In the genomic region with DNA sequence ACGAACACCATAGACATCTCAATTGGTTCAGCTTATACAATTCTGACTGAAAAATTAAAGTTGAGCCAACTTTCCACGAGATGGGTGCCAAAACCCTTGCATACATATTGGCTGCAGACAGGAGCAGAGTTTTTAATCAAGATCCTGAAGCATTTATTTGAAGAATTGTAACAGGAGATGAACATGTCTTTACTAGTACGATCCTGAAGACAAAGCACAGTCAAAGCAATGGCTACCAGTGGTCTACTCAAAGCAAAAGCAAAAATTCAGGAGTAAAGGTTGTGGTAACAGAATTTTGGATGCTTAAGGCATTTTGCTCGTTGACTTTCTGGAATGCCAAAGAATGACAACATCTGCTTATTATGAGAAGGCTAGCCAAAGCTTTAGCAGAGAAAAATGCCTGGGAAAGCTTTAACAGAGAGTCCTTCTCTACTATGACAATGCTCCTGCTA, we compare ENCODE assay signal across 14 cellular contexts. TPM values are rescaled to one million over a fixed set of nuclear protein-coding genes. Genes with fewer than 3 reads are reported as not detected.
DNase-seq lines count a peak whose midpoint lies in the region; ATAC-seq and TF ChIP-seq lines count a peak whose summit lies in the region.
"Had no signal": no experiment of that assay in that cellular context is flagged by ENCODE, and none has a peak within 500 bp of the region (broad histone marks: within the 10 kb centered on the region; RNA-seq: fewer than 3 reads in every experiment).

No MANE protein-coding gene starts in this region.

- no peak for TF ChIP-seq CTCF in heart left ventricle (IDR thresholded peaks at IDR 0.05)

- intact Hi-C loops in heart left ventricle (cut with DNase I), result loop anchor here in 1 of 10 donors (1.0 kb wide), 1 partner anchor 16 kb away; no protein-coding TSS in a partner anchor
- intact Hi-C loops in sciatic nerve (cut with DNase I), result no loop called here

- H3K27me3 ChIP-seq in heart left ventricle, result no peaks in the 10 kb centered on the region
- H3K27me3 ChIP-seq: hepatocyte had no signal

- H3K27ac ChIP-seq in heart left ventricle, result peak overlapping the region in 9 of 12 donors; percentile 0 to 58 (median 29)
- H3K27ac ChIP-seq: hepatocyte had no signal

- ATAC-seq in heart left ventricle, result peak in 3 of 4 donors; percentile 12 to 50 (median 24)
- ATAC-seq in sciatic nerve, result peak; percentile 78
- no peak for ATAC-seq in GM19035 (IDR thresholded peaks at IDR 0.05; ENCODE audit: unreplicated experiment)
- no peak for ATAC-seq in HG03460 (IDR thresholded peaks at IDR 0.05; ENCODE audit: unreplicated experiment)
- ATAC-seq: activated naive CD8-positive, alpha-beta T cell treated with anti-CD3 and anti-CD28 coated beads, Interleukin-2, amount 50 U/mL, for 24 hours had no signal

- peak overlapping the region in 2 of 12 donors; percentile 3 to 16 for H3K4me3 ChIP-seq in heart left ventricle
- H3K4me3 ChIP-seq: hepatocyte had no signal

- DNase-seq in EH (ENCODE audit: low read depth) (peak; percentile 87), astrocyte of the hippocampus (ENCODE audit: low read depth, low spot score) (peak; percentile 78), heart left ventricle (no peak), sciatic nerve (ENCODE audit: low spot score) (no peak), NCI-H1694 (lab: John Stamatoyannopoulos, UW) (no peak), UCSD-AML1 (lab: John Stamatoyannopoulos, UW; ENCODE audit: unreplicated experiment) (no peak)
- DNase-seq: activated CD4-positive, alpha-beta T cell treated with anti-CD3 and anti-CD28 coated beads, Interleukin-2, amount 50 U/mL, for 48 hours; activated naive CD8-positive, alpha-beta T cell treated with anti-CD3 and anti-CD28 coated beads, Interleukin-2, amount 50 U/mL, for 24 hours; COR-L47; Kasumi-1; NCI-H524 treated with DMSO at 0.1 percent for 48 hours had no signal

- H3K4me1 ChIP-seq in heart left ventricle, result peaks cover 0 to 71% (median 42%) of the 10 kb centered on the region in 12 donors

- no peak for TF ChIP-seq POLR2A in heart left ventricle (IDR thresholded peaks at IDR 0.05)

- H3K9me3 ChIP-seq in heart left ventricle, result peaks cover 0 to 10% (median 0%) of the 10 kb centered on the region in 12 donors

- 11 to 16% (median 13%) methylated on average over 4 of the region's 4 CpGs for WGBS in heart left ventricle, 4 donors

- no peaks in the 10 kb centered on the region for H3K36me3 ChIP-seq in heart left ventricle

RNA-seq across cellular contexts. Expression of a gene that starts 20.7 kb away (rescaled TPM):
- total RNA-seq in heart left ventricle (10 to 100 TPM; 12.6 to 29.6 (median 19.4) TPM), sciatic nerve (67.3 TPM)
- 1 to 10 TPM; 9.4 to 9.8 TPM for polyA plus RNA-seq in heart left ventricle

Comparison
In these comparisons a context has a peak if more than half of its experiments do, and no peak if none do; other contexts are left out.
1. DNase-seq: peak in EH (single experiment) and astrocyte of the hippocampus (single experiment); none in heart left ventricle (0 of 5), sciatic nerve (single experiment), NCI-H1694 (single experiment) and UCSD-AML1 (single experiment).
2. ATAC-seq: peak in heart left ventricle (3 of 4) and sciatic nerve (single experiment); none in GM19035 (single experiment) and HG03460 (single experiment).